ENCODE assay signal across 18 cellular contexts in genomic region chr11:9570313-9570712, GRCh38. TPM values are rescaled to one million over a fixed set of nuclear protein-coding genes. Genes with fewer than 3 reads are reported as not detected.
DNase-seq lines count a peak whose midpoint lies in the region; ATAC-seq, FAIRE-seq and TF ChIP-seq lines count a peak whose summit lies in the region.
"Had no signal": no experiment of that assay in that cellular context is flagged by ENCODE, and none has a peak within 500 bp of the region (broad histone marks: within the 10 kb centered on the region; RNA-seq: fewer than 3 reads in every experiment).

No MANE protein-coding gene starts in this region.

- DNase-seq in left ventricle myocardium inferior, result no peak
- no peak for DNase-seq in Right ventricle myocardium superior
- no peak for DNase-seq in esophagus muscularis mucosa (ENCODE audit: extremely low spot score)
- DNase-seq in neural crest cell (ENCODE audit: low read depth, low spot score), result no peak
- DNase-seq in uterus, result no peak
- no peak for DNase-seq in Kasumi-1 (lab: John Stamatoyannopoulos, UW)
- DNase-seq in GM19239 (ENCODE audit: insufficient read length, low spot score), result no peak
- DNase-seq: activated CD4-positive, alpha-beta T cell treated with anti-CD3 and anti-CD28 coated beads for 4 hours; activated T-cell treated with anti-CD3 and anti-CD28 coated beads, Interleukin-2, amount 50 U/mL, for 72 hours; amniotic stem cell; cortex of kidney; NCI-H1092; NCI-H345 had no signal

- H3K9me3 ChIP-seq in left ventricle myocardium inferior (replicated peaks) (no peaks in the 10 kb centered on the region), esophagus muscularis mucosa (no peaks in the 10 kb centered on the region), uterus (no peaks in the 10 kb centered on the region)

- H3K36me3 Mint-ChIP-seq in neural crest cell (ENCODE audit: low read depth), result peaks cover 6% of the 10 kb centered on the region

- FAIRE-seq in GM19239 (lab: Jason Lieb, UNC), result no peak
- FAIRE-seq: A204.1, HTR-8/SVneo had no signal

- intact Hi-C loops in left ventricle myocardium inferior (cut with micrococcal nuclease) (no loop called here), Right ventricle myocardium superior (cut with DNase I) (loop anchor here (5.0 kb wide), 1 partner anchor 42 kb away; no protein-coding TSS in a partner anchor), esophagus muscularis mucosa (cut with DNase I) (no loop called here), uterus (cut with DNase I; ENCODE audit: low total_unique reads) (no loop called here)

- ATAC-seq in Right ventricle myocardium superior (ENCODE audit: poor library complexity) (no peak), GM19455 (IDR thresholded peaks at IDR 0.05; ENCODE audit: unreplicated experiment) (no peak)
- ATAC-seq: activated T-cell treated with anti-CD3 and anti-CD28 coated beads, Interleukin-2, amount 50 U/mL, for 72 hours; sciatic nerve had no signal

- TF ChIP-seq CTCF in left ventricle myocardium inferior (IDR thresholded peaks at IDR 0.05; ENCODE audit: borderline replicate concordance) (no peak), esophagus muscularis mucosa (IDR thresholded peaks at IDR 0.05) (no peak), neural crest cell (conservative IDR thresholded peaks at IDR 0.05) (no peak), uterus (IDR thresholded peaks at IDR 0.05) (no peak)

- TF ChIP-seq EP300 in esophagus muscularis mucosa (IDR thresholded peaks at IDR 0.05), result no peak

- H3K4me1 ChIP-seq in left ventricle myocardium inferior (peaks cover 67% of the 10 kb centered on the region), esophagus muscularis mucosa (peaks cover 48 to 65% (median 58%) of the 10 kb centered on the region in 4 donors), uterus (peaks cover 0 to 4% of the 10 kb centered on the region in 2 donors)

- no peaks in the 10 kb centered on the region for H3K9me3 Mint-ChIP-seq in neural crest cell
- H3K9me3 Mint-ChIP-seq: activated T-cell treated with anti-CD3 and anti-CD28 coated beads, Interleukin-2, amount 50 U/mL, for 72 hours; stimulated activated naive CD8-positive, alpha-beta T cell treated with anti-CD3 and anti-CD28 coated beads, Interleukin-15, Interleukin-2, amounts not matched to agents 100 ng/mL and 50 ng/mL, for 24 hours had no signal

- H3K4me3 Mint-ChIP-seq in neural crest cell, result peak overlapping the region; percentile 54
- H3K4me3 Mint-ChIP-seq: activated T-cell treated with anti-CD3 and anti-CD28 coated beads, Interleukin-2, amount 50 U/mL, for 72 hours; stimulated activated naive CD8-positive, alpha-beta T cell treated with anti-CD3 and anti-CD28 coated beads, Interleukin-15, Interleukin-2, amounts not matched to agents 100 ng/mL and 50 ng/mL, for 24 hours had no signal

- H3K4me3 ChIP-seq in left ventricle myocardium inferior (no peak overlapping the region), esophagus muscularis mucosa (no peak overlapping the region), uterus (no peak overlapping the region)

- no peaks in the 10 kb centered on the region for H3K36me3 ChIP-seq in left ventricle myocardium inferior
- H3K36me3 ChIP-seq in esophagus muscularis mucosa, result no peaks in the 10 kb centered on the region
- H3K36me3 ChIP-seq in uterus, result no peaks in the 10 kb centered on the region

- H3K4me1 Mint-ChIP-seq in neural crest cell, result peaks cover 52% of the 10 kb centered on the region

- H3K27me3 Mint-ChIP-seq in neural crest cell (ENCODE audit: low read depth), result no peaks in the 10 kb centered on the region

- 89% methylated on average over 4 of the region's 4 CpGs for WGBS in esophagus muscularis mucosa

- no peak overlapping the region for H3K27ac Mint-ChIP-seq in neural crest cell (ENCODE audit: unreplicated experiment)
- H3K27ac Mint-ChIP-seq: activated T-cell treated with anti-CD3 and anti-CD28 coated beads, Interleukin-2, amount 50 U/mL, for 72 hours; stimulated activated naive CD8-positive, alpha-beta T cell treated with anti-CD3 and anti-CD28 coated beads, Interleukin-15, Interleukin-2, amounts not matched to agents 100 ng/mL and 50 ng/mL, for 24 hours had no signal

- H3K27me3 ChIP-seq in left ventricle myocardium inferior (ENCODE audit: low read depth) (no peaks in the 10 kb centered on the region), esophagus muscularis mucosa (no peaks in the 10 kb centered on the region), uterus (no peaks in the 10 kb centered on the region)

- H3K27ac ChIP-seq in left ventricle myocardium inferior (replicated peaks) (peak overlapping the region; percentile 98), esophagus muscularis mucosa (replicated peaks in 1 of 4) (peak overlapping the region; percentile 90 to 97 (median 92)), uterus (peak overlapping the region; percentile 94 to 97)

- TF ChIP-seq POLR2A in esophagus muscularis mucosa (IDR thresholded peaks at IDR 0.05; ENCODE audit: low read depth), result no peak
- no peak for TF ChIP-seq POLR2A in uterus (IDR thresholded peaks at IDR 0.05)

RNA-seq across cellular contexts. Expression of gene WEE1, which starts 3.2 kb away (rescaled TPM):
- 41.8 TPM for total RNA-seq in left ventricle myocardium inferior
- total RNA-seq in Right ventricle myocardium superior, result 32.7 TPM
- total RNA-seq in esophagus muscularis mucosa, result 10 to 100 TPM; 34.5 to 55.6 (median 41.6) TPM
- 66.6 and 71.8 TPM in 2 replicates for total RNA-seq in neural crest cell
- 100 to 1,000 TPM in 1 of 4 donors, 10 to 100 TPM in 3; 30.0 to 105 (median 60.0) TPM for total RNA-seq in uterus
